In the genomic region with DNA sequence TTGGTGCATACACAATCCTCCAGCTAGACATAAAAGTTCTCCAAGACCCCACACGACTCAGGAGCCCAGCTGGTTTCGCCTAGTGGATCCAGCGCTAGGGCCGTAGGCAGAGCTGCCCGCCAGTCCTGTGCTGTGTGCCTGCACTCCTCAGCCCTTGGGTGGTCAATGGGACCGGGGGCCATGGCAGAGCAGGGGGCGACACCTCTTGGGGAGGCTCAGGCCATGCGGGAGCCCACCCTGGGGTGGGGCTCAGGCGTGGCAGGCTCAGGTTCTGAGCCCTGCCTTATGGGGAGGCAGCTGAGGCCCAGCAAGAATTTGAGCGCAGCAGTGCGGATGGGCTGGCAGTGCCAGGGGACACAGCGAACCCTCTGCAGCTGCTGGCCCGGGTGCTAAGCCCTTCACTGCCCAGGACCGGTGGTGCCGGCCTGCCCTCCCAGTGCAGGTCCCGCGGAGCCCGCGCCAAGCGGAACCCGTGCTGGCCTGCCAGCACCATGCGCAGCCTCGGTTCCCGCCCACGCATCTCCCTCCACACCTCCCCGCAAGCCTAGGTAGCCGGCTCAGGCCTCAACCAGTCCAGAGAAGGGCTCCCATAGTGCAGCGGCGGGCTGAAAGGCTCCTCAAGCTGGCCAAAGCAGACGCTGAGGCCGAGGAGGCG, we compare ENCODE assay signal across 24 cellular contexts.
A peak's percentile ranks its signal among the peaks of the same experiment; 100 is the strongest.
DNase-seq lines count a peak whose midpoint lies in the region; ATAC-seq lines count a peak whose summit lies in the region.
"Had no signal": no experiment of that assay in that cellular context is flagged by ENCODE, and none has a peak within 500 bp of the region (broad histone marks: within the 10 kb centered on the region; RNA-seq: fewer than 3 reads in every experiment).

No MANE protein-coding gene starts in this region.

- peak; percentile 24 for ATAC-seq in activated naive CD8-positive, alpha-beta T cell treated with anti-CD3 and anti-CD28 coated beads, Interleukin-2, amount 50 U/mL, for 24 hours
- peak; percentile 45 for ATAC-seq in stimulated activated naive CD8-positive, alpha-beta T cell treated with anti-CD3 and anti-CD28 coated beads, Interleukin-15, amount 100 ng/mL, for 72 hours
- ATAC-seq in stimulated activated naive CD8-positive, alpha-beta T cell treated with anti-CD3 and anti-CD28 coated beads, Interleukin-15, Interleukin-2, amounts not matched to agents 100 U/mL and 50 U/mL, for 24 hours = no peak
- no peak for ATAC-seq in effector memory CD8-positive, alpha-beta T cell (replicated peaks)
- ATAC-seq in HG03135 (IDR thresholded peaks at IDR 0.05; ENCODE audit: unreplicated experiment) = no peak
- ATAC-seq: K562, PC-3 had no signal

- no peak overlapping the region for H4K91ac ChIP-seq in neuronal stem cell (ENCODE audit: low read depth, low read length, poor library complexity)

- no peak overlapping the region for H3K4ac ChIP-seq in neuronal stem cell (ENCODE audit: low read length)

- H2BK15ac ChIP-seq in neuronal stem cell (ENCODE audit: low read length) = no peak overlapping the region

- H3K18ac ChIP-seq in neuronal stem cell (ENCODE audit: low read length) = no peak overlapping the region

- no peaks in the 10 kb centered on the region for H3K9me3 ChIP-seq in neuronal stem cell (replicated peaks in 1 of 2; ENCODE audit: control insufficient read depth in 2 of 2, insufficient read depth in 1 of 2, low read depth in 1 of 2, low read length in 2 of 2)

- no peak for DNase-seq in activated naive CD8-positive, alpha-beta T cell treated with anti-CD3 and anti-CD28 coated beads, Interleukin-2, amount 50 U/mL, for 24 hours
- no peak for DNase-seq in activated naive CD8-positive, alpha-beta T cell treated with anti-CD3 and anti-CD28 coated beads for 36 hours
- DNase-seq in stimulated activated naive CD8-positive, alpha-beta T cell treated with anti-CD3 and anti-CD28 coated beads, Interleukin-15, amount 100 ng/mL, for 72 hours = no peak
- DNase-seq in stimulated activated naive CD8-positive, alpha-beta T cell treated with anti-CD3 and anti-CD28 coated beads, Interleukin-15, Interleukin-2, amounts not matched to agents 100 U/mL and 50 U/mL, for 24 hours = no peak
- DNase-seq in neuronal stem cell (ENCODE audit: low spot score) = no peak
- no peak for DNase-seq in effector memory CD8-positive, alpha-beta T cell
- DNase-seq in NCI-H2029 treated with DMSO at 0.1 percent for 48 hours (lab: John Stamatoyannopoulos, UW) = no peak
- DNase-seq: 8988T; ACHN; DMS153; DND-41; Kasumi-1; NCI-H1092 treated with DMSO at 0.1 percent for 48 hours; NCI-H1436; NCI-H187; NCI-H2107; NCI-H446; NCI-H526; NCI-H82; NK-92 treated with Interleukin-12 subunit alpha and Interleukin-12 subunit beta, amount 100 ng/mL, for 24 hours; PC-3; SHP77 had no signal

- H3K79me1 ChIP-seq in neuronal stem cell (ENCODE audit: low read depth, low read length) = no peaks in the 10 kb centered on the region

- H3K36me3 ChIP-seq in neuronal stem cell (replicated peaks in 1 of 2; ENCODE audit: control insufficient read depth in 2 of 2, insufficient read depth in 2 of 2, low read length in 2 of 2) = no peaks in the 10 kb centered on the region

- no peak overlapping the region for H2BK12ac ChIP-seq in neuronal stem cell (ENCODE audit: low read length)

- H3K14ac ChIP-seq in neuronal stem cell (ENCODE audit: low read length) = peak overlapping the region; percentile 84

- H3K23ac ChIP-seq in neuronal stem cell (ENCODE audit: low read depth, low read length, poor library complexity) = no peak overlapping the region

- no peaks in the 10 kb centered on the region for H3K9me3 Mint-ChIP-seq in activated naive CD8-positive, alpha-beta T cell treated with anti-CD3 and anti-CD28 coated beads, Interleukin-2, amount 50 U/mL, for 24 hours
- no peaks in the 10 kb centered on the region for H3K9me3 Mint-ChIP-seq in activated naive CD8-positive, alpha-beta T cell treated with anti-CD3 and anti-CD28 coated beads for 36 hours
- no peaks in the 10 kb centered on the region for H3K9me3 Mint-ChIP-seq in stimulated activated naive CD8-positive, alpha-beta T cell treated with anti-CD3 and anti-CD28 coated beads, Interleukin-15, amount 100 ng/mL, for 72 hours
- H3K9me3 Mint-ChIP-seq in effector memory CD8-positive, alpha-beta T cell = peaks cover 0 to 2% of the 10 kb centered on the region in 2 donors

- no peak overlapping the region for H3K4me3 Mint-ChIP-seq in activated naive CD8-positive, alpha-beta T cell treated with anti-CD3 and anti-CD28 coated beads, Interleukin-2, amount 50 U/mL, for 24 hours
- no peak overlapping the region for H3K4me3 Mint-ChIP-seq in activated naive CD8-positive, alpha-beta T cell treated with anti-CD3 and anti-CD28 coated beads for 36 hours
- no peak overlapping the region for H3K4me3 Mint-ChIP-seq in stimulated activated naive CD8-positive, alpha-beta T cell treated with anti-CD3 and anti-CD28 coated beads, Interleukin-15, amount 100 ng/mL, for 72 hours
- H3K4me3 Mint-ChIP-seq in effector memory CD8-positive, alpha-beta T cell = no peak overlapping the region

- H3K27ac Mint-ChIP-seq in activated naive CD8-positive, alpha-beta T cell treated with anti-CD3 and anti-CD28 coated beads, Interleukin-2, amount 50 U/mL, for 24 hours = no peak overlapping the region
- no peak overlapping the region for H3K27ac Mint-ChIP-seq in activated naive CD8-positive, alpha-beta T cell treated with anti-CD3 and anti-CD28 coated beads for 36 hours
- H3K27ac Mint-ChIP-seq in stimulated activated naive CD8-positive, alpha-beta T cell treated with anti-CD3 and anti-CD28 coated beads, Interleukin-15, amount 100 ng/mL, for 72 hours = no peak overlapping the region
- H3K27ac Mint-ChIP-seq in effector memory CD8-positive, alpha-beta T cell = no peak overlapping the region

- H3K4me1 ChIP-seq in neuronal stem cell (ENCODE audit: control insufficient read depth in 2 of 2, insufficient read depth in 1 of 2, low read depth in 1 of 2, low read length in 2 of 2) = no peaks in the 10 kb centered on the region

- no peaks in the 10 kb centered on the region for H3K27me3 Mint-ChIP-seq in activated naive CD8-positive, alpha-beta T cell treated with anti-CD3 and anti-CD28 coated beads, Interleukin-2, amount 50 U/mL, for 24 hours
- no peaks in the 10 kb centered on the region for H3K27me3 Mint-ChIP-seq in activated naive CD8-positive, alpha-beta T cell treated with anti-CD3 and anti-CD28 coated beads for 36 hours
- no peaks in the 10 kb centered on the region for H3K27me3 Mint-ChIP-seq in stimulated activated naive CD8-positive, alpha-beta T cell treated with anti-CD3 and anti-CD28 coated beads, Interleukin-15, amount 100 ng/mL, for 72 hours
- H3K27me3 Mint-ChIP-seq in effector memory CD8-positive, alpha-beta T cell = no peaks in the 10 kb centered on the region

- WGBS in neuronal stem cell (ENCODE audit: extremely low coverage in 2 of 2, insufficient read length in 2 of 2, insufficient replicate concordance in 1 of 2), 2 donors = no CpG with 5 or more reads among the region's 32 CpGs

- H2AK5ac ChIP-seq in neuronal stem cell (ENCODE audit: low read depth, low read length) = peak overlapping the region; percentile 75

- H2BK5ac ChIP-seq in neuronal stem cell (ENCODE audit: low read length) = no peak overlapping the region

- H3K4me1 Mint-ChIP-seq in activated naive CD8-positive, alpha-beta T cell treated with anti-CD3 and anti-CD28 coated beads, Interleukin-2, amount 50 U/mL, for 24 hours = no peaks in the 10 kb centered on the region
- H3K4me1 Mint-ChIP-seq in activated naive CD8-positive, alpha-beta T cell treated with anti-CD3 and anti-CD28 coated beads for 36 hours = no peaks in the 10 kb centered on the region
- H3K4me1 Mint-ChIP-seq in stimulated activated naive CD8-positive, alpha-beta T cell treated with anti-CD3 and anti-CD28 coated beads, Interleukin-15, amount 100 ng/mL, for 72 hours = no peaks in the 10 kb centered on the region
- no peaks in the 10 kb centered on the region for H3K4me1 Mint-ChIP-seq in effector memory CD8-positive, alpha-beta T cell (ENCODE audit: low read depth in 2 of 2)

- peak overlapping the region; percentile 43 for H4K8ac ChIP-seq in neuronal stem cell (ENCODE audit: low read depth, low read length)

- H3K27ac ChIP-seq in neuronal stem cell (replicated peaks; ENCODE audit: low read length) = no peak overlapping the region

- H3K4me3 ChIP-seq in neuronal stem cell (ENCODE audit: low read length in 2 of 2) = no peak overlapping the region
- H3K4me3 ChIP-seq: K562 had no signal

- H3K9ac ChIP-seq in neuronal stem cell (ENCODE audit: low read depth, low read length, poor library complexity) = no peak overlapping the region

- no peak overlapping the region for H2BK120ac ChIP-seq in neuronal stem cell (ENCODE audit: low read depth, low read length)

- H2AFZ ChIP-seq in neuronal stem cell (ENCODE audit: low read length) = no peak overlapping the region

- H3K4me2 ChIP-seq in neuronal stem cell (ENCODE audit: insufficient read depth, low read length, poor library complexity, severe bottlenecking) = no peak overlapping the region

- no peaks in the 10 kb centered on the region for H3K36me3 Mint-ChIP-seq in activated naive CD8-positive, alpha-beta T cell treated with anti-CD3 and anti-CD28 coated beads, Interleukin-2, amount 50 U/mL, for 24 hours (ENCODE audit: low read depth)
- H3K36me3 Mint-ChIP-seq in activated naive CD8-positive, alpha-beta T cell treated with anti-CD3 and anti-CD28 coated beads for 36 hours = no peaks in the 10 kb centered on the region
- no peaks in the 10 kb centered on the region for H3K36me3 Mint-ChIP-seq in effector memory CD8-positive, alpha-beta T cell (ENCODE audit: insufficient read depth)

- H3K27me3 ChIP-seq in neuronal stem cell (ENCODE audit: control insufficient read depth in 3 of 3, insufficient read depth in 3 of 3, low read depth in 1 of 3, low read length in 3 of 3) = no peaks in the 10 kb centered on the region

Comparison
In these comparisons a context has a peak if more than half of its experiments do, and no peak if none do; other contexts are left out.
1. ATAC-seq: peak in activated naive CD8-positive, alpha-beta T cell treated with anti-CD3 and anti-CD28 coated beads, Interleukin-2, amount 50 U/mL, for 24 hours (single experiment) and stimulated activated naive CD8-positive, alpha-beta T cell treated with anti-CD3 and anti-CD28 coated beads, Interleukin-15, amount 100 ng/mL, for 72 hours (single experiment); none in stimulated activated naive CD8-positive, alpha-beta T cell treated with anti-CD3 and anti-CD28 coated beads, Interleukin-15, Interleukin-2, amounts not matched to agents 100 U/mL and 50 U/mL, for 24 hours (single experiment), effector memory CD8-positive, alpha-beta T cell (single experiment) and HG03135 (single experiment).